Comparison of ENCODE assay signal across 20 cellular contexts in genomic region chr17:43402567-43402966, GRCh38. TPM values are rescaled to one million over a fixed set of nuclear protein-coding genes. Genes with fewer than 3 reads are reported as not detected.
DNase-seq lines count a peak whose midpoint lies in the region; ATAC-seq and TF ChIP-seq lines count a peak whose summit lies in the region.
"Had no signal": no experiment of that assay in that cellular context is flagged by ENCODE, and none has a peak within 500 bp of the region (broad histone marks: within the 10 kb centered on the region; RNA-seq: fewer than 3 reads in every experiment).

No MANE protein-coding gene starts in this region.

- peak overlapping the region; percentile 92 for H3K4me2 ChIP-seq in BLaER1
- H3K4me2 ChIP-seq: PC-9 had no signal

- H3K27ac Mint-ChIP-seq in activated B cell treated with CpG ODN at 0.5 μM for 24 hours = peak overlapping the region; percentile 30
- H3K27ac Mint-ChIP-seq: activated naive CD8-positive, alpha-beta T cell; stimulated activated naive CD8-positive, alpha-beta T cell treated with anti-CD3 and anti-CD28 coated beads, Interleukin-15, Interleukin-2, amounts not matched to agents 100 ng/mL and 50 ng/mL, for 24 hours had no signal

- H3K9ac ChIP-seq in BLaER1 (no peak overlapping the region), rectal smooth muscle tissue (ENCODE audit: low read length) (no peak overlapping the region)

- H3K9me3 ChIP-seq in BLaER1 = no peaks in the 10 kb centered on the region
- H3K9me3 ChIP-seq: MG63, ovary had no signal

- H3K4me3 ChIP-seq in BLaER1 (no peak overlapping the region), rectal smooth muscle tissue (ENCODE audit: low read length) (no peak overlapping the region), brain microvascular endothelial cell (ENCODE audit: low read depth, low read length) (no peak overlapping the region)
- H3K4me3 ChIP-seq: ovary, PC-9 had no signal

- peaks cover 2% of the 10 kb centered on the region for H3K36me3 Mint-ChIP-seq in activated B cell treated with CpG ODN at 0.5 μM for 24 hours (ENCODE audit: low read depth)
- H3K36me3 Mint-ChIP-seq: activated naive CD8-positive, alpha-beta T cell had no signal

- DNase-seq in activated B cell treated with CpG ODN at 0.5 μM for 24 hours = no peak
- peak; percentile 53 for DNase-seq in islet precursor cell
- no peak for DNase-seq in NCI-H1694 treated with DMSO at 0.1 percent for 48 hours (lab: John Stamatoyannopoulos, UW)
- no peak for DNase-seq in brain microvascular endothelial cell
- DNase-seq in COLO668 (lab: John Stamatoyannopoulos, UW; ENCODE audit: unreplicated experiment) = no peak
- DNase-seq: activated CD4-positive, CD25-positive, alpha-beta regulatory T cell treated with anti-CD3 and anti-CD28 coated beads, Interleukin-2, amount 50 U/mL, for 72 hours; activated T-cell treated with anti-CD3 and anti-CD28 coated beads, Interleukin-2, amount 50 U/mL, for 48 hours; CD4-positive, alpha-beta memory T cell; dermis blood vessel endothelial cell; H9; MG63; PC-9; stimulated activated CD4-positive, alpha-beta T cell treated with anti-CD3 and anti-CD28 coated beads, Interleukin-1b, Interleukin-23, amount 100 ng/mL, for 48 hours had no signal

- ATAC-seq in activated B cell treated with CpG ODN at 0.5 μM for 24 hours (ENCODE audit: low read depth) (no peak), GM18498 (IDR thresholded peaks at IDR 0.05; ENCODE audit: unreplicated experiment) (no peak)
- ATAC-seq: left lobe of liver had no signal

- no peaks in the 10 kb centered on the region for H3K9me3 Mint-ChIP-seq in activated B cell treated with CpG ODN at 0.5 μM for 24 hours
- H3K9me3 Mint-ChIP-seq: CD4-positive, alpha-beta memory T cell; H9; stimulated activated naive CD8-positive, alpha-beta T cell treated with anti-CD3 and anti-CD28 coated beads, Interleukin-15, Interleukin-2, amounts not matched to agents 100 ng/mL and 50 ng/mL, for 24 hours had no signal

- TF ChIP-seq CTCF in activated B cell treated with CpG ODN at 0.5 μM for 24 hours (IDR thresholded peaks at IDR 0.05) = no peak
- TF ChIP-seq CTCF in brain microvascular endothelial cell (IDR thresholded peaks at IDR 0.05; ENCODE audit: low read depth, low read length, missing control alignments) = no peak

- CTCF ChIA-PET in activated B cell treated with CpG ODN at 0.5 μM for 24 hours (lab: Charles Lee) = interaction anchor here (1.4 kb wide), 1 partner anchor 8 kb away, joined by 7 read pairs; no protein-coding TSS in a partner anchor

- no peak overlapping the region for H3K27ac ChIP-seq in BLaER1
- H3K27ac ChIP-seq in rectal smooth muscle tissue (ENCODE audit: low read depth, low read length) = peak overlapping the region; percentile 95
- H3K27ac ChIP-seq in brain microvascular endothelial cell = no peak overlapping the region
- H3K27ac ChIP-seq: ovary, PC-9 had no signal

- H3K36me3 ChIP-seq in BLaER1 = no peaks in the 10 kb centered on the region
- peaks cover 3% of the 10 kb centered on the region for H3K36me3 ChIP-seq in rectal smooth muscle tissue (ENCODE audit: control insufficient read depth, insufficient read depth, low read length)
- no peaks in the 10 kb centered on the region for H3K36me3 ChIP-seq in brain microvascular endothelial cell (replicated peaks)
- H3K36me3 ChIP-seq: ovary had no signal

- no peak overlapping the region for H3K4me3 Mint-ChIP-seq in activated B cell treated with CpG ODN at 0.5 μM for 24 hours
- H3K4me3 Mint-ChIP-seq: activated naive CD8-positive, alpha-beta T cell; H9; stimulated activated naive CD8-positive, alpha-beta T cell treated with anti-CD3 and anti-CD28 coated beads, Interleukin-15, Interleukin-2, amounts not matched to agents 100 ng/mL and 50 ng/mL, for 24 hours had no signal

- POLR2A ChIA-PET in activated B cell treated with CpG ODN at 0.5 μM for 24 hours (lab: Charles Lee) = interaction anchor here (0.6 to 7.4 kb wide), 2 partner anchors 14 to 34 kb away, joined by 3 to 115 read pairs; no protein-coding TSS in a partner anchor

- H4K20me1 ChIP-seq in BLaER1 = no peaks in the 10 kb centered on the region

- peaks cover 38% of the 10 kb centered on the region for H3K4me1 Mint-ChIP-seq in activated B cell treated with CpG ODN at 0.5 μM for 24 hours

- H3K4me1 ChIP-seq in BLaER1 (peaks cover 47% of the 10 kb centered on the region), rectal smooth muscle tissue (ENCODE audit: control insufficient read depth, insufficient read depth, low read length) (peaks cover 21% of the 10 kb centered on the region)

- H3K27me3 ChIP-seq in BLaER1 = no peaks in the 10 kb centered on the region
- H3K27me3 ChIP-seq in rectal smooth muscle tissue (ENCODE audit: control insufficient read depth, insufficient read depth, low read length) = no peaks in the 10 kb centered on the region
- no peaks in the 10 kb centered on the region for H3K27me3 ChIP-seq in brain microvascular endothelial cell (replicated peaks)
- H3K27me3 ChIP-seq: MG63, ovary had no signal

- H3K27me3 Mint-ChIP-seq in activated B cell treated with CpG ODN at 0.5 μM for 24 hours = peaks cover 4% of the 10 kb centered on the region
- H3K27me3 Mint-ChIP-seq: activated naive CD8-positive, alpha-beta T cell had no signal

- in situ Hi-C loops in brain microvascular endothelial cell (cut with HindIII; ENCODE audit: low pct_ligation_motif_present, low sequenced_read_pairs) = no loop called here

- intact Hi-C loops in activated B cell treated with CpG ODN at 0.5 μM for 24 hours (cut with micrococcal nuclease) = no loop called here

RNA-seq across cellular contexts. Expression of gene ARL4D, which starts 3.8 kb away (rescaled TPM):
- 5.8 and 6.4 TPM in 2 replicates for total RNA-seq in activated B cell treated with CpG ODN at 0.5 μM for 24 hours
